10 cellular contexts compared by ENCODE assay signal in the genomic region with DNA sequence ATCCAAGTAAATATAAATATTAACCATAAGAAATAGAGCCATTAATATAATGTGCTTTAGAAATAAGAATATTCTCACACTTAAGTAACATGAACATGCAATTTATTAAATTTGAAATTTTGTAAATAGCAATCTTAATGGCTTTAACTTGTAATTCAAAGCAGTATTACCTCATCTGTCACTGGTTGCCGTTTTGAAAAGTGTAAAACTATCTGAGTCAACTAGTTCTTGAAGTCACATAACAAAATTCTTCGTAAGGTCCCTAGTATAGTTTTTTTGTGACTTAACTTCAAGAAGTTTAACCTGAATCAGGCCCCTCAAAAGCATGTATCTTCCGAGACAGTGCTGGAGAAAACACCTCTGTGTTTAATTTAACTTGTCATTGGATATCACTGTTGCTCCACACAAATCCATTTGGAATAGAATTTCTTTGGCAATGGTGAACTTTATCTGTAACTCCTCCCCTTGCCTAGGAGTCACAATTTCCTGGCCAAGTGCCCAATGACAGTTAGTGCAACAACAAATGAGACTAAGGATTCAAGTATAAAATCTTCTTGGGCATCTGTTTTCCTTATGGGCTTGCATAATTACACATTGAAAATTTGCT. TPM values are rescaled to one million over a fixed set of nuclear protein-coding genes. Genes with fewer than 3 reads are reported as not detected.
DNase-seq lines count a peak whose midpoint lies in the region; ATAC-seq and TF ChIP-seq lines count a peak whose summit lies in the region.
"Had no signal": no experiment of that assay in that cellular context is flagged by ENCODE, and none has a peak within 500 bp of the region (broad histone marks: within the 10 kb centered on the region; RNA-seq: fewer than 3 reads in every experiment).

No MANE protein-coding gene starts in this region.

- no peaks in the 10 kb centered on the region for H3K27me3 Mint-ChIP-seq in stimulated activated naive CD8-positive, alpha-beta T cell treated with anti-CD3 and anti-CD28 coated beads, Interleukin-15, amount 100 ng/mL, for 72 hours

- no peaks in the 10 kb centered on the region for H4K20me1 ChIP-seq in mammary epithelial cell (ENCODE audit: insufficient read depth, low read length)

- WGBS in mammary epithelial cell (ENCODE audit: low coverage, missing lambda C conversion rate) = 96% methylated on average over 3 of the region's 3 CpGs
- WGBS in liver = 42% methylated on average over 3 of the region's 3 CpGs

- H3K4me2 ChIP-seq in mammary epithelial cell (ENCODE audit: insufficient read depth, low read depth, low read length) = no peak overlapping the region

- H3K9me3 ChIP-seq in mammary epithelial cell (replicated peaks; ENCODE audit: insufficient read depth, low read length) (no peaks in the 10 kb centered on the region), liver (ENCODE audit: control insufficient read depth in 4 of 4, low read length in 3 of 4) (no peaks in the 10 kb centered on the region)
- H3K9me3 ChIP-seq: esophagus squamous epithelium had no signal

- H3K9me3 Mint-ChIP-seq in stimulated activated naive CD8-positive, alpha-beta T cell treated with anti-CD3 and anti-CD28 coated beads, Interleukin-15, amount 100 ng/mL, for 72 hours = no peaks in the 10 kb centered on the region

- dilution Hi-C loops in mammary epithelial cell (cut with HindIII; ENCODE audit: low sequenced_read_pairs) = loop anchor here (10.0 kb wide), 1 partner anchor 49 kb away; a partner anchor contains a TSS

- H3K4me3 Mint-ChIP-seq in stimulated activated naive CD8-positive, alpha-beta T cell treated with anti-CD3 and anti-CD28 coated beads, Interleukin-15, amount 100 ng/mL, for 72 hours = no peak overlapping the region

- in situ Hi-C loops in mammary epithelial cell (cut with MboI; ENCODE audit: low sequenced_read_pairs in 2 of 2) = no loop called here

- H3K4me3 ChIP-seq in mammary epithelial cell (replicated peaks in 1 of 3; ENCODE audit: insufficient read depth in 1 of 3, low read depth in 2 of 3, low read length in 3 of 3) = no peak overlapping the region
- H3K4me3 ChIP-seq in liver (ENCODE audit: low read depth in 1 of 3, low read length in 3 of 3) = no peak overlapping the region
- H3K4me3 ChIP-seq: esophagus squamous epithelium had no signal

- H2AFZ ChIP-seq in mammary epithelial cell (ENCODE audit: low read depth, low read length) = no peak overlapping the region

- H3K36me3 ChIP-seq in mammary epithelial cell (ENCODE audit: insufficient read depth, low read length) (peaks cover 3% of the 10 kb centered on the region), liver (ENCODE audit: control insufficient read depth in 4 of 4, insufficient read depth in 3 of 4, low read depth in 1 of 4, low read length in 3 of 4) (peaks cover 0 to 3% (median under 1%) of the 10 kb centered on the region in 4 donors)

- DNase-seq in stimulated activated naive CD8-positive, alpha-beta T cell treated with anti-CD3 and anti-CD28 coated beads, Interleukin-15, Interleukin-2, amounts not matched to agents 100 U/mL and 50 U/mL, for 24 hours = peak; percentile 30
- no peak for DNase-seq in stimulated activated naive CD8-positive, alpha-beta T cell treated with anti-CD3 and anti-CD28 coated beads, Interleukin-15, amount 100 ng/mL, for 72 hours
- DNase-seq in mammary epithelial cell = peak; percentile 45
- no peak for DNase-seq in NCI-H2029 treated with DMSO at 0.1 percent for 48 hours (lab: John Stamatoyannopoulos, UW)
- no peak for DNase-seq in hippocampal formation (lab: John Stamatoyannopoulos, UW)
- DNase-seq: esophagus squamous epithelium, T1000 had no signal

- TF ChIP-seq RAD21 in liver (IDR thresholded peaks at IDR 0.05) = peak; percentile 44 to 50

- H3K27ac Mint-ChIP-seq in stimulated activated naive CD8-positive, alpha-beta T cell treated with anti-CD3 and anti-CD28 coated beads, Interleukin-15, amount 100 ng/mL, for 72 hours = no peak overlapping the region

- H3K4me1 ChIP-seq in mammary epithelial cell (ENCODE audit: insufficient read depth, low read length) = no peaks in the 10 kb centered on the region
- H3K4me1 ChIP-seq in liver (ENCODE audit: control insufficient read depth in 4 of 4, insufficient read depth in 4 of 4, low read length in 3 of 4) = peaks cover 0 to 23% (median 14%) of the 10 kb centered on the region in 4 donors

- BruUV-seq in mammary epithelial cell (replicated peaks; lab: Mats Ljungman, UMichigan) = no TSS peak

- CTCF ChIA-PET in mammary epithelial cell (lab: Charles Lee; ENCODE audit: low non-redundant PET) = no interaction called here

- TF ChIP-seq CTCF in mammary epithelial cell (conservative IDR thresholded peaks at IDR 0.05 in 1 of 2, IDR thresholded peaks at IDR 0.05 in 1 of 2; ENCODE audit: extremely low read depth in 1 of 2, insufficient read depth in 1 of 2, low read depth in 1 of 2, low read length in 2 of 2) = no peak
- no peak for TF ChIP-seq CTCF in liver (IDR thresholded peaks at IDR 0.05; ENCODE audit: low read depth, low read length, missing input control)

- H3K79me2 ChIP-seq in mammary epithelial cell (ENCODE audit: insufficient read depth, low read length) = peaks cover 43% of the 10 kb centered on the region

- H3K27ac ChIP-seq in mammary epithelial cell (ENCODE audit: insufficient read depth, low read depth, low read length) (no peak overlapping the region), liver (ENCODE audit: low read depth in 1 of 2, low read length in 2 of 2) (peak overlapping the region; percentile 78 to 80)

- no peak overlapping the region for H3K9ac ChIP-seq in mammary epithelial cell (ENCODE audit: insufficient read depth, low read length)
- H3K9ac ChIP-seq in liver (ENCODE audit: low read depth in 1 of 2, low read length in 2 of 2) = peak overlapping the region; percentile 9 to 84

- peaks cover 5% of the 10 kb centered on the region for H3K4me1 Mint-ChIP-seq in stimulated activated naive CD8-positive, alpha-beta T cell treated with anti-CD3 and anti-CD28 coated beads, Interleukin-15, amount 100 ng/mL, for 72 hours

- H3K27me3 ChIP-seq in mammary epithelial cell (ENCODE audit: insufficient read depth, low read length) (no peaks in the 10 kb centered on the region), liver (ENCODE audit: control insufficient read depth in 4 of 4, insufficient read depth in 4 of 4, low read length in 3 of 4) (no peaks in the 10 kb centered on the region)
- H3K27me3 ChIP-seq: esophagus squamous epithelium had no signal

- ATAC-seq in stimulated activated naive CD8-positive, alpha-beta T cell treated with anti-CD3 and anti-CD28 coated beads, Interleukin-15, Interleukin-2, amounts not matched to agents 100 U/mL and 50 U/mL, for 24 hours = no peak
- no peak for ATAC-seq in stimulated activated naive CD8-positive, alpha-beta T cell treated with anti-CD3 and anti-CD28 coated beads, Interleukin-15, amount 100 ng/mL, for 72 hours
- ATAC-seq in HG03457 (IDR thresholded peaks at IDR 0.05; ENCODE audit: unreplicated experiment) = no peak
- ATAC-seq in GM18873 (IDR thresholded peaks at IDR 0.05; ENCODE audit: low FRiP score, unreplicated experiment) = no peak

- intact Hi-C loops in mammary epithelial cell (cut with micrococcal nuclease) = no loop called here

TF ChIP-seq in liver, 16 proteins besides CTCF, POLR2A, EP300 and RAD21 (continues in another document):
- peak; percentile 99 to 100 for TF ChIP-seq JUND (IDR thresholded peaks at IDR 0.05)
- TF ChIP-seq HNF4G (IDR thresholded peaks at IDR 0.05) = no peak
- TF ChIP-seq EGR1 (IDR thresholded peaks at IDR 0.05; ENCODE audit: low read depth in 2 of 2) = peak; percentile 39 to 96
- no peak for TF ChIP-seq GABPA (IDR thresholded peaks at IDR 0.05 in 1 of 2, conservative IDR thresholded peaks at IDR 0.05 in 1 of 2)
- TF ChIP-seq, protein P1, sequence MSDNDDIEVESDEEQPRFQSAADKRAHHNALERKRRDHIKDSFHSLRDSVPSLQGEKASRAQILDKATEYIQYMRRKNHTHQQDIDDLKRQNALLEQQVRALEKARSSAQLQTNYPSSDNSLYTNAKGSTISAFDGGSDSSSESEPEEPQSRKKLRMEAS (IDR thresholded peaks at IDR 0.05) = no peak
- TF ChIP-seq NR2F2 (IDR thresholded peaks at IDR 0.05) = peak; percentile 23
- peak; percentile 55 to 58 for TF ChIP-seq RXRA (IDR thresholded peaks at IDR 0.05)
- TF ChIP-seq, protein P2, sequence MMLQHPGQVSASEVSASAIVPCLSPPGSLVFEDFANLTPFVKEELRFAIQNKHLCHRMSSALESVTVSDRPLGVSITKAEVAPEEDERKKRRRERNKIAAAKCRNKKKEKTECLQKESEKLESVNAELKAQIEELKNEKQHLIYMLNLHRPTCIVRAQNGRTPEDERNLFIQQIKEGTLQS (IDR thresholded peaks at IDR 0.05) = peak; percentile 96
- no peak for TF ChIP-seq FOXA1 (IDR thresholded peaks at IDR 0.05)
- TF ChIP-seq HNF4A (conservative IDR thresholded peaks at IDR 0.05) = peak; percentile 63 to 66
- peak; percentile 51 for TF ChIP-seq YY1 (IDR thresholded peaks at IDR 0.05)
- TF ChIP-seq, protein P3, sequence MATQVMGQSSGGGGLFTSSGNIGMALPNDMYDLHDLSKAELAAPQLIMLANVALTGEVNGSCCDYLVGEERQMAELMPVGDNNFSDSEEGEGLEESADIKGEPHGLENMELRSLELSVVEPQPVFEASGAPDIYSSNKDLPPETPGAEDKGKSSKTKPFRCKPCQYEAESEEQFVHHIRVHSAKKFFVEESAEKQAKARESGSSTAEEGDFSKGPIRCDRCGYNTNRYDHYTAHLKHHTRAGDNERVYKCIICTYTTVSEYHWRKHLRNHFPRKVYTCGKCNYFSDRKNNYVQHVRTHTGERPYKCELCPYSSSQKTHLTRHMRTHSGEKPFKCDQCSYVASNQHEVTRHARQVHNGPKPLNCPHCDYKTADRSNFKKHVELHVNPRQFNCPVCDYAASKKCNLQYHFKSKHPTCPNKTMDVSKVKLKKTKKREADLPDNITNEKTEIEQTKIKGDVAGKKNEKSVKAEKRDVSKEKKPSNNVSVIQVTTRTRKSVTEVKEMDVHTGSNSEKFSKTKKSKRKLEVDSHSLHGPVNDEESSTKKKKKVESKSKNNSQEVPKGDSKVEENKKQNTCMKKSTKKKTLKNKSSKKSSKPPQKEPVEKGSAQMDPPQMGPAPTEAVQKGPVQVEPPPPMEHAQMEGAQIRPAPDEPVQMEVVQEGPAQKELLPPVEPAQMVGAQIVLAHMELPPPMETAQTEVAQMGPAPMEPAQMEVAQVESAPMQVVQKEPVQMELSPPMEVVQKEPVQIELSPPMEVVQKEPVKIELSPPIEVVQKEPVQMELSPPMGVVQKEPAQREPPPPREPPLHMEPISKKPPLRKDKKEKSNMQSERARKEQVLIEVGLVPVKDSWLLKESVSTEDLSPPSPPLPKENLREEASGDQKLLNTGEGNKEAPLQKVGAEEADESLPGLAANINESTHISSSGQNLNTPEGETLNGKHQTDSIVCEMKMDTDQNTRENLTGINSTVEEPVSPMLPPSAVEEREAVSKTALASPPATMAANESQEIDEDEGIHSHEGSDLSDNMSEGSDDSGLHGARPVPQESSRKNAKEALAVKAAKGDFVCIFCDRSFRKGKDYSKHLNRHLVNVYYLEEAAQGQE (IDR thresholded peaks at IDR 0.05) = peak; percentile 81
- TF ChIP-seq FOXA2 (IDR thresholded peaks at IDR 0.05) = peak; percentile 36
- peak; percentile 59 for TF ChIP-seq SP1 (IDR thresholded peaks at IDR 0.05)

RNA-seq across cellular contexts. Expression of a gene that starts 47.1 kb away (rescaled TPM):
- total RNA-seq in mammary epithelial cell = 10 to 100 TPM; 53.2 to 62.4 TPM
- 31.4 TPM for polyA plus RNA-seq in mammary epithelial cell
- 29.7 TPM for polyA minus RNA-seq in mammary epithelial cell
- 10 to 100 TPM; 47.8 to 65.3 TPM for total RNA-seq in liver
- 10 to 100 TPM; 14.4 to 18.3 TPM for polyA plus RNA-seq in liver

Comparison
In these comparisons a context has a peak if more than half of its experiments do, and no peak if none do; other contexts are left out.
1. DNase-seq: peak in stimulated activated naive CD8-positive, alpha-beta T cell treated with anti-CD3 and anti-CD28 coated beads, Interleukin-15, Interleukin-2, amounts not matched to agents 100 U/mL and 50 U/mL, for 24 hours (single experiment) and mammary epithelial cell (single experiment); none in stimulated activated naive CD8-positive, alpha-beta T cell treated with anti-CD3 and anti-CD28 coated beads, Interleukin-15, amount 100 ng/mL, for 72 hours (0 of 2), NCI-H2029 treated with DMSO at 0.1 percent for 48 hours (single experiment) and hippocampal formation (0 of 2).